25 cellular contexts compared by ENCODE assay signal in genomic region chr3:123475786-123476185, GRCh38. TPM values are rescaled to one million over a fixed set of nuclear protein-coding genes. Genes with fewer than 3 reads are reported as not detected.
"Had no signal": no experiment of that assay in that cellular context is flagged by ENCODE, and none has a peak within 500 bp of the region (broad histone marks: within the 10 kb centered on the region; RNA-seq: fewer than 3 reads in every experiment).

No MANE protein-coding gene starts in this region.

- H3K9me3 ChIP-seq: esophagus squamous epithelium, heart right ventricle, left lung, prostate gland, right atrium auricular region, stomach, thyroid gland, vagina had no signal

- DNase-seq: effector memory CD8-positive, alpha-beta T cell; erythroblast; esophagus squamous epithelium; foreskin melanocyte; glutamatergic neuron; heart right ventricle; hippocampal formation; left cardiac atrium; left lung; mesenchymal stem cell; midbrain; naive thymus-derived CD4-positive, alpha-beta T cell; stimulated activated CD4-positive, alpha-beta T cell treated with anti-CD3 and anti-CD28 coated beads, Interleukin-2, amount 100 ng/mL, for 24 hours; stimulated activated CD4-positive, alpha-beta T cell treated with anti-CD3 and anti-CD28 coated beads, Interleukin-4, amount 100 ng/mL, for 24 hours; stimulated activated naive CD4-positive, alpha-beta T cell treated with Interleukin-2 at 50 U/mL for 16 hours; stomach; thyroid gland had no signal

- H3K27me3 ChIP-seq: esophagus squamous epithelium, neural progenitor cell, right atrium auricular region, thyroid gland, vagina had no signal

- ATAC-seq: effector memory CD8-positive, alpha-beta T cell; heart right ventricle; left cardiac atrium; left lung; naive thymus-derived CD4-positive, alpha-beta T cell; sciatic nerve; stimulated activated effector memory CD8-positive, alpha-beta T cell treated with anti-CD3 and anti-CD28 coated beads, Interleukin-12 subunit alpha, Interleukin-12 subunit beta, amount 100 ng/mL, for 72 hours had no signal

- H3K4me1 ChIP-seq: esophagus squamous epithelium, heart right ventricle, left lung, parathyroid adenoma, prostate gland, right atrium auricular region, stomach, thyroid gland, vagina had no signal

- H3K27ac ChIP-seq: esophagus squamous epithelium, heart right ventricle, left lung, neural progenitor cell, parathyroid adenoma, prostate gland, right atrium auricular region, stomach, thyroid gland, vagina had no signal

- H3K4me3 ChIP-seq: esophagus squamous epithelium, heart right ventricle, left lung, neural progenitor cell, prostate gland, right atrium auricular region, smooth muscle cell, stomach, thyroid gland, vagina had no signal

- H3K36me3 ChIP-seq: esophagus squamous epithelium, heart right ventricle, left lung, neural progenitor cell, prostate gland, right atrium auricular region, stomach, thyroid gland, vagina had no signal

RNA-seq across cellular contexts. Expression of gene ADCY5, which starts 26.9 kb away (rescaled TPM):
- total RNA-seq: naive thymus-derived CD4-positive, alpha-beta T cell had no signal
